23 cellular contexts compared by ENCODE assay signal in the genomic region with DNA sequence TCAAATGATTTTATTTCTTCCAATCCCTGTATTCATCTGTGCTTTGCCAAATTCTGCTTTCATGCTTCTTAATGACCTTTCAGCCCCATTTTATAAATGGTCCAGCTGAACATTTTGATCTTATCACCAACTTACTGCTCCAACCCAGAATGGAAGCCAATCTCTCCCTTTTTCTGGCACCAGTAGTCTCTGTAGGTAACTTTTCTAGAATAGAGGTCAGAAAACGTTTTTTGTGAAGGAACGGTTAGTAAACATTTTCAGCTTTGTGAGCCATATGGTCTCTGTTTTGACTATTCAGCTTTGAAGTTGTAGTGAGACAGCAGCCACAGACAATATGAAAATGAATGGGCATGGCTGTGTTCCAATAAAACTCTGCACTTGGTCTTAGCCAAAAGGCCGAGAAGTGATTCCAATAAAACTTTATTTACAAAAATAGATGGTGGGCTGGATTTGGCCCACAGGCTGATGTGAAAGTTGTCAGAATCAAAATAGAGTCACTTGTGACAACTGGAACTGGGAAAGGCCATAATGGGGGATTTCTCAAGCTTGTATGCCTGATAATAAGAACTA.
"Had no signal": no experiment of that assay in that cellular context is flagged by ENCODE, and none has a peak within 500 bp of the region (broad histone marks: within the 10 kb centered on the region; RNA-seq: fewer than 3 reads in every experiment).

No MANE protein-coding gene starts in this region.

- DNase-seq: activated CD4-positive, alpha-beta T cell treated with anti-CD3 and anti-CD28 coated beads for 48 hours; activated CD4-positive, alpha-beta T cell treated with anti-CD3 and anti-CD28 coated beads, Interleukin-2, amount 50 U/mL, for 48 hours; activated CD8-positive, alpha-beta memory T cell treated with anti-CD3 and anti-CD28 coated beads for 24 hours; activated naive CD8-positive, alpha-beta T cell treated with anti-CD3 and anti-CD28 coated beads, Interleukin-2, amount 50 U/mL, for 24 hours; amygdala; dermis blood vessel endothelial cell; effector CD4-positive, alpha-beta T cell; foreskin keratinocyte; heart left ventricle; hypothalamus; immature natural killer cell; naive thymus-derived CD8-positive, alpha-beta T cell; occipital lobe; right cardiac atrium; stimulated activated CD4-positive, alpha-beta T cell treated with anti-CD3 and anti-CD28 coated beads, Interleukin-15, amount 100 ng/mL, for 24 hours; stimulated activated CD4-positive, alpha-beta T cell treated with anti-CD3 and anti-CD28 coated beads, Interleukin-2, amount 100 ng/mL, for 24 hours; stimulated activated naive CD4-positive, alpha-beta T cell treated with Interleukin-2 at 50 U/mL for 16 hours; T-helper 9 cell; testis; transverse colon; WERI-Rb-1 had no signal

- H2AFZ ChIP-seq: parathyroid adenoma had no signal

- H3K79me2 ChIP-seq: parathyroid adenoma had no signal

- H3K27ac ChIP-seq: esophagus muscularis mucosa, foreskin keratinocyte, heart left ventricle, parathyroid adenoma, testis, transverse colon, WERI-Rb-1 had no signal

- H3K4me1 ChIP-seq: esophagus muscularis mucosa, foreskin keratinocyte, parathyroid adenoma, testis had no signal

- H3K9me3 ChIP-seq: esophagus muscularis mucosa, testis, transverse colon had no signal

- H3K9ac ChIP-seq: parathyroid adenoma had no signal

- H3K27me3 ChIP-seq: esophagus muscularis mucosa, foreskin keratinocyte, heart left ventricle, testis, transverse colon had no signal

- H3K36me3 ChIP-seq: esophagus muscularis mucosa, heart left ventricle, transverse colon, WERI-Rb-1 had no signal

- H3K4me3 ChIP-seq: esophagus muscularis mucosa, heart left ventricle, testis, transverse colon had no signal
